Comparison of ENCODE assay signal across 9 cellular contexts in genomic region chr20:17504326-17504897, GRCh38. TPM values are rescaled to one million over a fixed set of nuclear protein-coding genes. Genes with fewer than 3 reads are reported as not detected.
DNase-seq lines count a peak whose midpoint lies in the region; ATAC-seq lines count a peak whose summit lies in the region.
"Had no signal": no experiment of that assay in that cellular context is flagged by ENCODE, and none has a peak within 500 bp of the region (broad histone marks: within the 10 kb centered on the region; RNA-seq: fewer than 3 reads in every experiment).

No MANE protein-coding gene starts in this region.

- H2BK120ac ChIP-seq in mesenchymal stem cell (ENCODE audit: low read depth, low read length), result no peak overlapping the region

- H4K8ac ChIP-seq in mesenchymal stem cell (ENCODE audit: low read length), result no peak overlapping the region

- H3K27ac Mint-ChIP-seq in activated naive CD8-positive, alpha-beta T cell treated with anti-CD3 and anti-CD28 coated beads, Interleukin-2, amount 50 U/mL, for 24 hours, result peak overlapping the region; percentile 88

- peak overlapping the region in 1 of 2 experiments; percentile 30 for H3K18ac ChIP-seq in mesenchymal stem cell (ENCODE audit: low read depth in 1 of 2, low read length in 2 of 2)

- H2BK5ac ChIP-seq in mesenchymal stem cell (ENCODE audit: low read depth, low read length, poor library complexity, severe bottlenecking), result no peak overlapping the region

- peak; percentile 12 for DNase-seq in activated gamma-delta T cell treated with Interleukin-2 at 50 U/mL for 16 hours
- no peak for DNase-seq in activated gamma-delta T cell (lab: John Stamatoyannopoulos, UW)
- no peak for DNase-seq in activated naive CD8-positive, alpha-beta T cell treated with anti-CD3 and anti-CD28 coated beads, Interleukin-2, amount 50 U/mL, for 24 hours
- no peak for DNase-seq in mesenchymal stem cell
- DNase-seq in stimulated activated naive CD4-positive, alpha-beta T cell treated with Interleukin-2 at 50 U/mL for 16 hours (lab: John Stamatoyannopoulos, UW), result no peak
- DNase-seq in SKM-1 (lab: John Stamatoyannopoulos, UW; ENCODE audit: unreplicated experiment), result no peak

- peaks cover 0 to 29% of the 10 kb centered on the region in 2 experiments for H3K27me3 ChIP-seq in mesenchymal stem cell (ENCODE audit: control insufficient read depth in 1 of 2, insufficient read depth in 1 of 2, low read length in 2 of 2)

- no peak overlapping the region for H3K27ac ChIP-seq in mesenchymal stem cell (ENCODE audit: low read length, poor library complexity, severe bottlenecking)

- H2BK12ac ChIP-seq in mesenchymal stem cell (ENCODE audit: low read length in 2 of 2), result no peak overlapping the region

- ATAC-seq in HG03442 (IDR thresholded peaks at IDR 0.05; ENCODE audit: unreplicated experiment) (peak; percentile 21), HG03521 (IDR thresholded peaks at IDR 0.05; ENCODE audit: unreplicated experiment) (no peak)
- ATAC-seq in activated naive CD8-positive, alpha-beta T cell treated with anti-CD3 and anti-CD28 coated beads, Interleukin-2, amount 50 U/mL, for 24 hours, result no peak

- no peak overlapping the region for H2AK5ac ChIP-seq in mesenchymal stem cell (ENCODE audit: low read length, severe bottlenecking)

- H2AFZ ChIP-seq in mesenchymal stem cell (ENCODE audit: low read depth, low read length), result no peak overlapping the region

- no peaks in the 10 kb centered on the region for H3K79me1 ChIP-seq in mesenchymal stem cell (replicated peaks; ENCODE audit: low read length, poor library complexity, severe bottlenecking)

- peaks cover 0 to 4% of the 10 kb centered on the region in 2 experiments for H3K36me3 ChIP-seq in mesenchymal stem cell (ENCODE audit: control insufficient read depth in 1 of 2, insufficient read depth in 2 of 2, low read depth in 1 of 2, low read length in 2 of 2)

- H3K4me3 ChIP-seq in mesenchymal stem cell (ENCODE audit: insufficient read depth in 1 of 2, low read depth in 1 of 2, low read length in 2 of 2), result peak overlapping the region in 1 of 2 experiments; percentile 75

- H3K23ac ChIP-seq in mesenchymal stem cell (ENCODE audit: low read length in 2 of 2), result no peak overlapping the region

- peak overlapping the region; percentile 56 for H4K91ac ChIP-seq in mesenchymal stem cell (ENCODE audit: low read length)

- peaks cover 39% of the 10 kb centered on the region for H3K4me1 Mint-ChIP-seq in activated naive CD8-positive, alpha-beta T cell treated with anti-CD3 and anti-CD28 coated beads, Interleukin-2, amount 50 U/mL, for 24 hours

- peaks cover 6% of the 10 kb centered on the region for H3K4me1 ChIP-seq in mesenchymal stem cell (ENCODE audit: control insufficient read depth, insufficient read depth, low read depth, low read length)

- no peak overlapping the region for H3K4me2 ChIP-seq in mesenchymal stem cell (ENCODE audit: low read length, poor library complexity, severe bottlenecking)

- no peaks in the 10 kb centered on the region for H3K9me3 ChIP-seq in mesenchymal stem cell (ENCODE audit: control insufficient read depth, low read length)

- H3K14ac ChIP-seq in mesenchymal stem cell (ENCODE audit: low read length in 2 of 2), result no peak overlapping the region

- peaks cover 5% of the 10 kb centered on the region for H3K27me3 Mint-ChIP-seq in activated naive CD8-positive, alpha-beta T cell treated with anti-CD3 and anti-CD28 coated beads, Interleukin-2, amount 50 U/mL, for 24 hours

- peak overlapping the region; percentile 69 for H3K4me3 Mint-ChIP-seq in activated naive CD8-positive, alpha-beta T cell treated with anti-CD3 and anti-CD28 coated beads, Interleukin-2, amount 50 U/mL, for 24 hours

- WGBS in mesenchymal stem cell, result 45% methylated on average over 15 of the region's 17 CpGs

- no peaks in the 10 kb centered on the region for H3K9me3 Mint-ChIP-seq in activated naive CD8-positive, alpha-beta T cell treated with anti-CD3 and anti-CD28 coated beads, Interleukin-2, amount 50 U/mL, for 24 hours
- H3K9me3 Mint-ChIP-seq: neural crest cell had no signal

- H3K36me3 Mint-ChIP-seq in activated naive CD8-positive, alpha-beta T cell treated with anti-CD3 and anti-CD28 coated beads, Interleukin-2, amount 50 U/mL, for 24 hours (ENCODE audit: low read depth), result no peaks in the 10 kb centered on the region

- H2BK15ac ChIP-seq in mesenchymal stem cell (ENCODE audit: low read depth, poor library complexity, severe bottlenecking), result peak overlapping the region; percentile 9

- H3K4ac ChIP-seq in mesenchymal stem cell (ENCODE audit: low read depth in 1 of 2, low read length in 2 of 2), result no peak overlapping the region

- H3K9ac ChIP-seq in mesenchymal stem cell (ENCODE audit: low read length), result peak overlapping the region; percentile 76

RNA-seq across cellular contexts. Expression of gene BFSP1, which starts 26.8 kb away (rescaled TPM):
- 6.3 TPM for polyA plus RNA-seq in mesenchymal stem cell (2013, experiment 1 of 2)
- polyA plus RNA-seq in mesenchymal stem cell (2013, experiment 2 of 2), result 6.0 TPM
